8 cellular contexts compared by ENCODE assay signal in the genomic region with DNA sequence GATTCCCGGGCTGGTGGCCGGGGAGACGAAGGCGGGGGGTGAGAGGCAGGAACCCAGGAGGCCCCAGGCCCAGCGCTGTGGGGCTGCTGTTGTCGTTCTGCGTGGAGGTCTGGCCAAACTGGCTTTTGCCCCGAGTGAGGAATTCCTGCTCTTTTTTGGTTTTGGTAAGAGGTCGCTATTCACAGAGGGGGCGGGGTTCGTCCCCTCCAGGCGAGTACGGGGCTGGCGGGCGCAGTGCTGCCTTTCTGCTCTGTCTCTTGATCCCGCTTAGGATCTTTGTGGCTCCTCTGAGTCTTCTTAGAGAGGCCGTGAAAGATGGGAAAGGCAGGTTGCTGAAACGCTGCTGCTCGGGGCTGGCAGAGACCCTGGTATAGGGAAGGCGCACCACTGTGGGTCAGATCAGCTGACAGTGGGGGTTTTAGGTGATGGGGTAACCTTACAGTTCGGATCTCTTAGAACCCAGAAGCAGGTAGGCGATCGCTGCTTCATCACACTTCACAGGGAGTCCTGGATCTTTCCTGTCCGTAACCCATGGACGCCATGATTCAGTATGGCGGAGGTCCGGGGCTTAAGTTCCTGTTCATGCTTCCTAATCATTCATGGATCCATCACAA.
A peak's percentile ranks its signal among the peaks of the same experiment; 100 is the strongest.
DNase-seq lines count a peak whose midpoint lies in the region; ATAC-seq lines count a peak whose summit lies in the region.

No MANE protein-coding gene starts in this region.

- H3K27ac Mint-ChIP-seq in naive thymus-derived CD8-positive, alpha-beta T cell: peak overlapping the region in 9 of 10 donors; percentile 43 to 93 (median 83)

- ATAC-seq in HG03354 (IDR thresholded peaks at IDR 0.05; ENCODE audit: poor library complexity, severe bottlenecking, unreplicated experiment) (peak; percentile 11), HG03521 (IDR thresholded peaks at IDR 0.05; ENCODE audit: unreplicated experiment) (no peak)
- ATAC-seq in naive thymus-derived CD8-positive, alpha-beta T cell: no peak

- POLR2A ChIA-PET in naive thymus-derived CD8-positive, alpha-beta T cell (lab: Charles Lee): no interaction called here

- H3K27me3 Mint-ChIP-seq in naive thymus-derived CD8-positive, alpha-beta T cell: peaks cover 0 to 1% (median 0%) of the 10 kb centered on the region in 5 donors

- H3K4me1 Mint-ChIP-seq in naive thymus-derived CD8-positive, alpha-beta T cell: peaks cover 7 to 29% (median 21%) of the 10 kb centered on the region in 4 donors

- H3K4me1 ChIP-seq in effector memory CD4-positive, alpha-beta T cell (ENCODE audit: control insufficient read depth, insufficient read depth, low read length, poor library complexity, severe bottlenecking): no peaks in the 10 kb centered on the region

- DNase-seq in Ammon's horn (ENCODE audit: low spot score) (peak; percentile 9), NCI-H1092 (lab: John Stamatoyannopoulos, UW) (no peak), T1000 (lab: John Stamatoyannopoulos, UW) (no peak)
- no peak for DNase-seq in effector memory CD4-positive, alpha-beta T cell
- no peak for DNase-seq in naive thymus-derived CD8-positive, alpha-beta T cell
- no peak for DNase-seq in stimulated activated CD4-positive, alpha-beta T cell treated with anti-CD3 and anti-CD28 coated beads, Interleukin-4, amount 100 ng/mL, for 24 hours

- H3K27ac ChIP-seq in effector memory CD4-positive, alpha-beta T cell (ENCODE audit: insufficient read depth, low read length, poor library complexity, severe bottlenecking): no peak overlapping the region

- H3K4me3 Mint-ChIP-seq in naive thymus-derived CD8-positive, alpha-beta T cell: peak overlapping the region; percentile 83 to 92 (median 90)

- peak overlapping the region; percentile 67 for H3K4me3 ChIP-seq in effector memory CD4-positive, alpha-beta T cell (ENCODE audit: insufficient read depth, low read depth, low read length, poor library complexity, severe bottlenecking)

- H3K36me3 Mint-ChIP-seq in naive thymus-derived CD8-positive, alpha-beta T cell: no peaks in the 10 kb centered on the region

- no peaks in the 10 kb centered on the region for H3K9me3 ChIP-seq in effector memory CD4-positive, alpha-beta T cell (ENCODE audit: control insufficient read depth, low read length)

- peaks cover 0 to 3% (median 0%) of the 10 kb centered on the region in 9 donors for H3K9me3 Mint-ChIP-seq in naive thymus-derived CD8-positive, alpha-beta T cell

- peaks cover 3% of the 10 kb centered on the region for H3K27me3 ChIP-seq in effector memory CD4-positive, alpha-beta T cell (replicated peaks; ENCODE audit: control insufficient read depth, insufficient read depth, low read length, poor library complexity, severe bottlenecking)

- no peaks in the 10 kb centered on the region for H3K36me3 ChIP-seq in effector memory CD4-positive, alpha-beta T cell (ENCODE audit: control insufficient read depth, insufficient read depth, low read length)
